Comparison of ENCODE assay signal across 8 cellular contexts in the genomic region with DNA sequence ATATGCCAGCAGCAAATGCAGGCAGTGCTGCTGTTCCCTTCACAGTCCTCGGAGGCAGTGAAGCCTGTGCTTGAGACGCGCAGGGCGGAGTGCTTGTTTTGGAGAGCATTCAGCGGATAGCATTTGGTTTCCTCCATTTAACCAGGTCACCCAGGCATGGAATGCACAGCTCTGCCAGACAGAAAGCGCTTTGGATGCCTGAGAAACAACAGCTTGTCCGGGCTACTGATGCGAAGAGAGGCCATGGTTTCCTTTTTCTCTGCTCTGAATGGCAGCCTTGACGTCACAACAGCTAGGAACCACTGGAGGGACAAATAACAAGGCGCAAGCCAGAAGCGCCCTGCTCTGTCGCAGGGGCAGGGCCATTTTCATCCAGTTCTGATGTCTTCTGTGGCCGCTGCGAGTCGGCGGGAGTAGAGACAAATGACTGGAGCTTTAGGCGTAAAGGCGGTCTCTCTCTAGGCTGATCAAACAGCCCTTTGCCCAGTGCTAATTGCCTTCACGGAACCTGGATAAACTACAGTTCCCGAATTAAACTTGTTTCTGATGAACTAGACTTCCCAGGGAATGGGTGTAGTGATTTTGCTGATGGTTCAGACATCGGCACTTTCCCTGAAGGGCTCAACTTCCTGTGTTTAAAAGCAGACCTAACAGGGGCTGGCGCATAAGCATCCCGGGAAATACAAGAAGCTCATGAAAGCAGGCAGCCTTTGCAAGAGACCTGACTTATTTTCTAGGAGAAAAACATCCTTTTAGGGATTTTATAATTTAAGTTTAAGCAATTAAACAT.
DNase-seq lines count a peak whose midpoint lies in the region; ATAC-seq, FAIRE-seq and TF ChIP-seq lines count a peak whose summit lies in the region.

No MANE protein-coding gene starts in this region.

- BruUV-seq in HepG2 (replicated peaks; lab: Mats Ljungman, UMichigan) = no TSS peak

- peaks cover 95% of the 10 kb centered on the region for H3K4me1 ChIP-seq in HepG2 (ENCODE audit: insufficient read depth, low read length)

- H3K4me3 ChIP-seq in brain microvascular endothelial cell (ENCODE audit: low read depth, low read length) (peak overlapping the region; percentile 23), HepG2 (replicated peaks in 1 of 3; ENCODE audit: insufficient read depth in 1 of 3, low read depth in 2 of 3, low read length in 3 of 3) (peak overlapping the region in 1 of 3 experiments; percentile 21; a peak in 1 of 6 replicates)

- no peaks in the 10 kb centered on the region for H3K9me3 ChIP-seq in HepG2 (ENCODE audit: low read length)

- POLR2A ChIA-PET in HepG2 (lab: Yijun Ruan, JAX) = interaction anchor here (1.4 to 2.0 kb wide), 4 partner anchors 8 to 22 kb away, joined by 7 to 11 read pairs (median 9); no protein-coding TSS in a partner anchor

- peak overlapping the region; percentile 61 for H3K4me2 ChIP-seq in HepG2 (ENCODE audit: low read depth, low read length)

- in situ Hi-C loops in brain microvascular endothelial cell (cut with HindIII; ENCODE audit: low pct_ligation_motif_present, low sequenced_read_pairs) = no loop called here
- in situ Hi-C loops in HepG2 (cut with HindIII; ENCODE audit: extremely low pct_ligation_motif_present, low pct_unique_long_range_greater_than_20kb) = no loop called here
- in situ Hi-C loops in KBM-7 (cut with MboI; ENCODE audit: low pct_unique_long_range_greater_than_20kb, low sequenced_read_pairs) = no loop called here

- no peak for TF ChIP-seq EP300 in HepG2 (IDR thresholded peaks at IDR 0.05; ENCODE audit: low read depth in 2 of 2, low read length in 2 of 2)
- no peak for TF ChIP-seq EP300 in HepG2 (CRISPR knock-in tag; IDR thresholded peaks at IDR 0.05; ENCODE audit: borderline replicate concordance)

- H2AFZ ChIP-seq in HepG2 (ENCODE audit: low read length) = no peak overlapping the region

- TF ChIP-seq CTCF in brain microvascular endothelial cell (IDR thresholded peaks at IDR 0.05; ENCODE audit: low read depth, low read length, missing control alignments) (no peak), HepG2 (CRISPR knock-in tag; IDR thresholded peaks at IDR 0.05) (no peak)

- no peaks in the 10 kb centered on the region for H3K36me3 ChIP-seq in brain microvascular endothelial cell (replicated peaks)
- H3K36me3 ChIP-seq in HepG2 (replicated peaks in 1 of 2; ENCODE audit: control insufficient read depth in 1 of 2, insufficient read depth in 2 of 2, low read length in 2 of 2) = peaks cover 5 to 17% of the 10 kb centered on the region in 2 experiments

- peaks cover 91% of the 10 kb centered on the region for H3K79me2 ChIP-seq in HepG2 (ENCODE audit: insufficient read depth, low read length)

- peak overlapping the region; percentile 90 for H3K27ac ChIP-seq in brain microvascular endothelial cell
- peak overlapping the region; percentile 78 for H3K27ac ChIP-seq in HepG2 (ENCODE audit: extremely low read length, insufficient read depth, low read length)

- no peak for ATAC-seq in HepG2

- peak; percentile 20 for DNase-seq in activated naive CD4-positive, alpha-beta T cell treated with Interleukin-2 at 50 U/mL for 16 hours
- no peak for DNase-seq in activated naive CD4-positive, alpha-beta T cell treated with anti-CD3 and anti-CD28 coated beads, Interleukin-2, amount 50 U/mL, for 16 hours
- DNase-seq in brain microvascular endothelial cell (peak; percentile 84), HepG2 (ENCODE audit: low spot score) (no peak), superior temporal gyrus (ENCODE audit: extremely low spot score) (peak; percentile 87), T-helper 1 cell (no peak), GM19238 (ENCODE audit: insufficient read length, low spot score) (no peak), KBM-7 (no peak)

- intact Hi-C loops in HepG2 (cut with micrococcal nuclease; ENCODE audit: unreplicated experiment) = no loop called here

- WGBS in HepG2 (ENCODE audit: low lambda C conversion rate) = 88% methylated on average over 22 of the region's 23 CpGs

- no peak for FAIRE-seq in HepG2 (lab: Jason Lieb, UNC)

- TF ChIP-seq RAD21 in HepG2 (CRISPR knock-in tag; IDR thresholded peaks at IDR 0.05) = no peak

- H3K27me3 ChIP-seq in brain microvascular endothelial cell (replicated peaks) = no peaks in the 10 kb centered on the region
- no peaks in the 10 kb centered on the region for H3K27me3 ChIP-seq in HepG2 (ENCODE audit: control insufficient read depth in 1 of 2, insufficient read depth in 2 of 2, low read length in 2 of 2)

- TF ChIP-seq POLR2A in HepG2 (IDR thresholded peaks at IDR 0.05; ENCODE audit: insufficient read depth in 1 of 2, low read depth in 2 of 2, low read length in 2 of 2) = no peak

- CTCF ChIA-PET in HepG2 (lab: Yijun Ruan, JAX; ENCODE audit: low intra/inter-chr PET ratio, low total read pairs) = no interaction called here

- H4K20me1 ChIP-seq in HepG2 (ENCODE audit: insufficient read depth, low read length) = 0 out of 2 replicates have a peak, but pooled peaks cover 4% of the 10 kb centered on the region

- no peak overlapping the region for H3K9ac ChIP-seq in HepG2 (ENCODE audit: insufficient read depth, low read depth, low read length)

TF ChIP-seq in HepG2, 621 proteins besides CTCF, POLR2A, EP300 and RAD21 (continues in another document):
- no peak for TF ChIP-seq SNRNP70 (IDR thresholded peaks at IDR 0.05; ENCODE audit: low read depth, low read length)
- TF ChIP-seq TBX2 (CRISPR knock-in tag; IDR thresholded peaks at IDR 0.05; ENCODE audit: borderline replicate concordance) = no peak
- no peak for TF ChIP-seq KAT7 (CRISPR knock-in tag; IDR thresholded peaks at IDR 0.05; ENCODE audit: borderline replicate concordance)
- TF ChIP-seq MXD4 (CRISPR knock-in tag; IDR thresholded peaks at IDR 0.05) = no peak
- TF ChIP-seq BHLHE40 (IDR thresholded peaks at IDR 0.05; ENCODE audit: low read length) = no peak
- no peak for TF ChIP-seq RXRB (CRISPR knock-in tag; IDR thresholded peaks at IDR 0.05; ENCODE audit: borderline replicate concordance)
- TF ChIP-seq NFIC (IDR thresholded peaks at IDR 0.05; ENCODE audit: low read length) = no peak
- peak; percentile 35 for TF ChIP-seq PRPF4 (IDR thresholded peaks at IDR 0.05; ENCODE audit: low read depth, low read length, poor library complexity, severe bottlenecking)
- TF ChIP-seq PITX1 (CRISPR knock-in tag; IDR thresholded peaks at IDR 0.05) = no peak
- TF ChIP-seq SP1 (IDR thresholded peaks at IDR 0.05) = no peak
- TF ChIP-seq SP1 (CRISPR knock-in tag; IDR thresholded peaks at IDR 0.05) = no peak
- no peak for TF ChIP-seq ZNF136 (CRISPR knock-in tag; IDR thresholded peaks at IDR 0.05; ENCODE audit: low read depth)
- TF ChIP-seq, protein P1, sequence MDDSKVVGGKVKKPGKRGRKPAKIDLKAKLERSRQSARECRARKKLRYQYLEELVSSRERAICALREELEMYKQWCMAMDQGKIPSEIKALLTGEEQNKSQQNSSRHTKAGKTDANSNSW (CRISPR knock-in tag; IDR thresholded peaks at IDR 0.05; ENCODE audit: borderline replicate concordance) = no peak
- no peak for TF ChIP-seq CBX1 (IDR thresholded peaks at IDR 0.05; ENCODE audit: low read depth)
- 0 out of 2 replicates have a peak, but pooled peaks have one; percentile 15 for TF ChIP-seq ZMYM4 (CRISPR knock-in tag; IDR thresholded peaks at IDR 0.05)
- TF ChIP-seq, protein P2, sequence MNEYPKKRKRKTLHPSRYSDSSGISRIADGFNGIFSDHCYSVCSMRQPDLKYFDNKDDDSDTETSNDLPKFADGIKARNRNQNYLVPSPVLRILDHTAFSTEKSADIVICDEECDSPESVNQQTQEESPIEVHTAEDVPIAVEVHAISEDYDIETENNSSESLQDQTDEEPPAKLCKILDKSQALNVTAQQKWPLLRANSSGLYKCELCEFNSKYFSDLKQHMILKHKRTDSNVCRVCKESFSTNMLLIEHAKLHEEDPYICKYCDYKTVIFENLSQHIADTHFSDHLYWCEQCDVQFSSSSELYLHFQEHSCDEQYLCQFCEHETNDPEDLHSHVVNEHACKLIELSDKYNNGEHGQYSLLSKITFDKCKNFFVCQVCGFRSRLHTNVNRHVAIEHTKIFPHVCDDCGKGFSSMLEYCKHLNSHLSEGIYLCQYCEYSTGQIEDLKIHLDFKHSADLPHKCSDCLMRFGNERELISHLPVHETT (CRISPR knock-in tag; conservative IDR thresholded peaks at IDR 0.05) = no peak
- TF ChIP-seq, protein P3, sequence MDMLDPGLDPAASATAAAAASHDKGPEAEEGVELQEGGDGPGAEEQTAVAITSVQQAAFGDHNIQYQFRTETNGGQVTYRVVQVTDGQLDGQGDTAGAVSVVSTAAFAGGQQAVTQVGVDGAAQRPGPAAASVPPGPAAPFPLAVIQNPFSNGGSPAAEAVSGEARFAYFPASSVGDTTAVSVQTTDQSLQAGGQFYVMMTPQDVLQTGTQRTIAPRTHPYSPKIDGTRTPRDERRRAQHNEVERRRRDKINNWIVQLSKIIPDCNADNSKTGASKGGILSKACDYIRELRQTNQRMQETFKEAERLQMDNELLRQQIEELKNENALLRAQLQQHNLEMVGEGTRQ (IDR thresholded peaks at IDR 0.05; ENCODE audit: low read depth, low read length) = no peak
- TF ChIP-seq, protein P3 (CRISPR knock-in tag; IDR thresholded peaks at IDR 0.05; ENCODE audit: borderline replicate concordance) = no peak
- TF ChIP-seq SALL1 (CRISPR knock-in tag; IDR thresholded peaks at IDR 0.05) = no peak
- no peak for TF ChIP-seq CHCHD3 (CRISPR knock-in tag; IDR thresholded peaks at IDR 0.05)
- no peak for TF ChIP-seq ZNF44 (CRISPR knock-in tag; IDR thresholded peaks at IDR 0.05)
- TF ChIP-seq FOXK1 (CRISPR knock-in tag; IDR thresholded peaks at IDR 0.05; ENCODE audit: borderline replicate concordance, low read depth) = no peak
- no peak for TF ChIP-seq PHF20 (CRISPR knock-in tag; IDR thresholded peaks at IDR 0.05)
- TF ChIP-seq KAT8 (CRISPR knock-in tag; IDR thresholded peaks at IDR 0.05) = no peak
- TF ChIP-seq, protein P4, sequence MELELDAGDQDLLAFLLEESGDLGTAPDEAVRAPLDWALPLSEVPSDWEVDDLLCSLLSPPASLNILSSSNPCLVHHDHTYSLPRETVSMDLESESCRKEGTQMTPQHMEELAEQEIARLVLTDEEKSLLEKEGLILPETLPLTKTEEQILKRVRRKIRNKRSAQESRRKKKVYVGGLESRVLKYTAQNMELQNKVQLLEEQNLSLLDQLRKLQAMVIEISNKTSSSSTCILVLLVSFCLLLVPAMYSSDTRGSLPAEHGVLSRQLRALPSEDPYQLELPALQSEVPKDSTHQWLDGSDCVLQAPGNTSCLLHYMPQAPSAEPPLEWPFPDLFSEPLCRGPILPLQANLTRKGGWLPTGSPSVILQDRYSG (CRISPR knock-in tag; IDR thresholded peaks at IDR 0.05) = no peak

Comparison
In these comparisons a context has a peak if more than half of its experiments do, and no peak if none do; other contexts are left out.
1. DNase-seq: peak in activated naive CD4-positive, alpha-beta T cell treated with Interleukin-2 at 50 U/mL for 16 hours (single experiment), brain microvascular endothelial cell (single experiment) and superior temporal gyrus (single experiment); none in activated naive CD4-positive, alpha-beta T cell treated with anti-CD3 and anti-CD28 coated beads, Interleukin-2, amount 50 U/mL, for 16 hours (single experiment), HepG2 (single experiment), T-helper 1 cell (0 of 5), GM19238 (single experiment) and KBM-7 (single experiment).